In the genomic region with DNA sequence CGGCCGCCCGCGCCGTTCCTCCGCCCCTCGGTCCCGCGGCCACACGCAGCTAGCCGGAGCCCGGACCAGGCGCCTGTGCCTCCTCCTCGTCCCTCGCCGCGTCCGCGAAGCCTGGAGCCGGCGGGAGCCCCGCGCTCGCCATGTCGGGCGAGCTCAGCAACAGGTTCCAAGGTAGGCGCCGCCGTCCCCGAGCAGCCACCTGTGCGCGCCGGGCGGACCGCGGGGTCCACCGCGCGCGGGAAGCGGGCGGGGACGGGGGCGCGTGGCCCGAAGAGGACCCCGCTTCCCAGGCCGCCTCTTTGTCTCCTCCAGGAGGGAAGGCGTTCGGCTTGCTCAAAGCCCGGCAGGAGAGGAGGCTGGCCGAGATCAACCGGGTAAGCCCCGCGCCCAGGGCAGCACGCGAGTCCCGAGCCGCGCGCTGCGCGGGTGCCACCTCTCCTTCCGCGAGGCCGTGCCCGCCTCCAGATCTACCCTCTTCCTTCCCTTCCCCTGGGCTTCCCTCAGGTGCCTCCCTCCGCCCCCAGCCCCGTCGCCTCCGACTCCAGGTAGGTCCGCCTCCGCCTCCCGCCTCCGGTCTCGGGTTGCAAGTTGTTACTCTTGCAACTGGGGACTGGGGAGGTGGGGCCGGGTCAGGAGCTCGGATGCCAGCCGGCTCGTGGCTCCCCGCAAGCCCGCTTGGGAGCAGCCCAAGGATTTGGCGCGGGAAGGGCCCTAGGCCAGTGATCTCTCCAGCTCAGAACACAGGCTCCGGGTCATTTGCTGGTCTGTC, we compare ENCODE assay signal across 8 cellular contexts. TPM values are rescaled to one million over a fixed set of nuclear protein-coding genes. Genes with fewer than 3 reads are reported as not detected.
DNase-seq lines count a peak whose midpoint lies in the region; ATAC-seq and TF ChIP-seq lines count a peak whose summit lies in the region.

AIF1L (plus strand) TSS at position 42 of the 769 bp plus-strand sequence; CDS start at position 141, 99 bp downstream.

- no peaks in the 10 kb centered on the region for H3K9me3 ChIP-seq in heart right ventricle
- H3K9me3 ChIP-seq in prostate gland: no peaks in the 10 kb centered on the region

- H3K27ac Mint-ChIP-seq in Calu3 (ENCODE audit: unreplicated experiment): no peak within 1 kb of the TSS
- H3K27ac Mint-ChIP-seq in activated naive CD4-positive, alpha-beta T cell treated with anti-CD3 and anti-CD28 coated beads for 36 hours: no peak within 1 kb of the TSS

- CTCF ChIA-PET in Calu3 (lab: Charles Lee): no interaction called here
- CTCF ChIA-PET in activated naive CD4-positive, alpha-beta T cell treated with anti-CD3 and anti-CD28 coated beads for 36 hours (lab: Charles Lee): interaction anchor here (0.6 kb wide), 1 partner anchor 91 kb away, joined by 4 read pairs; no protein-coding TSS in a partner anchor

- no peaks in the 10 kb centered on the region for H3K36me3 ChIP-seq in heart right ventricle
- H3K36me3 ChIP-seq in prostate gland: no peaks in the 10 kb centered on the region

- H3K36me3 Mint-ChIP-seq in Calu3 (ENCODE audit: insufficient read depth, unreplicated experiment): peaks cover 23% of the 10 kb centered on the region
- H3K36me3 Mint-ChIP-seq in activated naive CD4-positive, alpha-beta T cell treated with anti-CD3 and anti-CD28 coated beads for 36 hours (ENCODE audit: low read depth): no peaks in the 10 kb centered on the region

- no TSS peak for BruUV-seq in Calu3 (replicated peaks; lab: Mats Ljungman, UMichigan)

- WGBS in heart right ventricle, 2 donors: 2% methylated on average over 79 to 83 of the region's 85 CpGs
- WGBS in prostate gland: 2% methylated on average over 73 of the region's 85 CpGs

- peak in 6 of 8 donors; percentile 25 to 50 (median 35) for ATAC-seq in heart right ventricle
- ATAC-seq in GM18498 (IDR thresholded peaks at IDR 0.05; ENCODE audit: unreplicated experiment): no peak
- ATAC-seq in HG03520 (IDR thresholded peaks at IDR 0.05; ENCODE audit: unreplicated experiment): no peak

- H3K9me3 Mint-ChIP-seq in Calu3 (ENCODE audit: low read depth, unreplicated experiment): no peaks in the 10 kb centered on the region
- no peaks in the 10 kb centered on the region for H3K9me3 Mint-ChIP-seq in activated naive CD4-positive, alpha-beta T cell treated with anti-CD3 and anti-CD28 coated beads for 36 hours

- DNase-seq in Calu3: peak; percentile 61
- DNase-seq in NCI-H128 (lab: John Stamatoyannopoulos, UW; ENCODE audit: unreplicated experiment): peak; percentile 55
- peak; percentile 31 for DNase-seq in activated naive CD4-positive, alpha-beta T cell treated with anti-CD3 and anti-CD28 coated beads for 36 hours
- peak in 1 of 2 donors; percentile 38 for DNase-seq in heart right ventricle
- DNase-seq in prostate gland (ENCODE audit: low spot score): peak; percentile 44
- no peak for DNase-seq in SKM-1 treated with dmso at 0.1 percent for 144 hours (lab: John Stamatoyannopoulos, UW; ENCODE audit: unreplicated experiment)

- H3K27me3 ChIP-seq in heart right ventricle: peaks cover 0 to 49% (median 37%) of the 10 kb centered on the region in 7 donors
- no peaks in the 10 kb centered on the region for H3K27me3 ChIP-seq in prostate gland (replicated peaks; ENCODE audit: insufficient read depth)

- H3K4me3 Mint-ChIP-seq in Calu3 (ENCODE audit: low read depth, unreplicated experiment): peak within 1 kb of the TSS; percentile 71
- peak within 1 kb of the TSS; percentile 62 for H3K4me3 Mint-ChIP-seq in activated naive CD4-positive, alpha-beta T cell treated with anti-CD3 and anti-CD28 coated beads for 36 hours

- peak; percentile 32 for TF ChIP-seq POLR2A in prostate gland (IDR thresholded peaks at IDR 0.05)

- H3K4me3 ChIP-seq in heart right ventricle (peak within 1 kb of the TSS; percentile 47 to 83 (median 65)), prostate gland (peak within 1 kb of the TSS; percentile 36 to 52)

- intact Hi-C loops in Calu3 (cut with micrococcal nuclease; ENCODE audit: unreplicated experiment) (no loop called here), heart right ventricle (cut with DNase I) (no loop called here), prostate gland (cut with DNase I) (no loop called here)
- intact Hi-C loops in activated naive CD4-positive, alpha-beta T cell treated with anti-CD3 and anti-CD28 coated beads for 36 hours (cut with micrococcal nuclease): no loop called here

- H3K27ac ChIP-seq in heart right ventricle (peak within 1 kb of the TSS; percentile 13 to 86 (median 80)), prostate gland (peak within 1 kb of the TSS in 1 of 2 donors; percentile 54)

- no peak for TF ChIP-seq CTCF in Calu3 (IDR thresholded peaks at IDR 0.05; ENCODE audit: unreplicated experiment)
- TF ChIP-seq CTCF in heart right ventricle (IDR thresholded peaks at IDR 0.05): no peak
- TF ChIP-seq CTCF in prostate gland (IDR thresholded peaks at IDR 0.05): no peak

- H3K4me1 ChIP-seq in heart right ventricle (peaks cover 7 to 56% (median 25%) of the 10 kb centered on the region in 9 donors), prostate gland (replicated peaks) (peaks cover 2% of the 10 kb centered on the region)

- no peaks in the 10 kb centered on the region for H3K4me1 Mint-ChIP-seq in Calu3 (ENCODE audit: low read depth, unreplicated experiment)
- peaks cover 3% of the 10 kb centered on the region for H3K4me1 Mint-ChIP-seq in activated naive CD4-positive, alpha-beta T cell treated with anti-CD3 and anti-CD28 coated beads for 36 hours (ENCODE audit: low read depth)

- H3K27me3 Mint-ChIP-seq in Calu3 (ENCODE audit: unreplicated experiment): peaks cover 27% of the 10 kb centered on the region
- H3K27me3 Mint-ChIP-seq in activated naive CD4-positive, alpha-beta T cell treated with anti-CD3 and anti-CD28 coated beads for 36 hours (ENCODE audit: low read depth): peaks cover 28% of the 10 kb centered on the region

RNA-seq across cellular contexts. Expression of gene AIF1L, which starts in this region (rescaled TPM):
- total RNA-seq in Calu3 (2022) (24.3 and 27.2 TPM in 2 replicates), heart right ventricle (10 to 100 TPM in 8 of 10 donors, 1 to 10 TPM in 2; 9.6 to 93.2 (median 14.8) TPM), prostate gland (10 to 100 TPM in 1 of 2 donors, 1 to 10 TPM in 1; 3.6 to 18.4 TPM)
- 1 to 10 TPM; 1.4 to 1.8 TPM for total RNA-seq in activated naive CD4-positive, alpha-beta T cell treated with anti-CD3 and anti-CD28 coated beads for 36 hours
- polyA plus RNA-seq in heart right ventricle: 10 to 100 TPM; 15.3 to 25.2 TPM

Comparison
In these comparisons a context has a peak if more than half of its experiments do, and no peak if none do; other contexts are left out.
1. ATAC-seq: peak in heart right ventricle (6 of 8); none in GM18498 (single experiment) and HG03520 (single experiment).